Comparison of ENCODE assay signal across 18 cellular contexts in the genomic region with DNA sequence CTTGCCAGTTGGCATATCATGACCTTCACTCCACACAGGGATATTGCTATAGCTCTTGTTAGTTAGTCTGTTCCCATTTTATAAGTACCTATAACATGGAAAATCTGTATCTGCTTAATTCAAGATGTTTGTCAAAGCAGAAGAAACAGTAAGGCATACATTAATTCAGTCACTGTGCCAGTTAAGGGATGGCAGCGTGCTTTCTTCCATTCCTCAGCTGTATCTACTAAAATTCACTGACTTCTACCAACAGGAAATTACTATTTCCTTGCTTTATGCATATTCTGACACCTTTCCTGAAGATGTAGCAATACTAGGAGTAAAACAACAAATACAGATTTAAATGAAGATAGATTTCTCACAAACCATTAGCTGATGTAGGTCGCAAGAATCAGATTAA.
"Had no signal": no experiment of that assay in that cellular context is flagged by ENCODE, and none has a peak within 500 bp of the region (broad histone marks: within the 10 kb centered on the region; RNA-seq: fewer than 3 reads in every experiment).

No MANE protein-coding gene starts in this region.

- H3K27ac Mint-ChIP-seq: activated CD8-positive, alpha-beta T cell treated with anti-CD3 and anti-CD28 coated beads for 36 hours; dendritic cell treated with granulocyte-macrophage colony-stimulating factor and Interleukin-4, amounts not matched to agents 40 ng/mL and 50 ng/mL, for 4 days; endodermal cell; natural killer cell treated with Interleukin-12 subunit alpha and Interleukin-12 subunit beta and Interleukin-15 and Interleukin-18, amount 100 ng/mL, for 72 hours had no signal

- H3K27ac ChIP-seq: psoas muscle had no signal

- H3K9me3 ChIP-seq: psoas muscle had no signal

- H3K9me3 Mint-ChIP-seq: activated CD8-positive, alpha-beta T cell treated with anti-CD3 and anti-CD28 coated beads for 36 hours; central memory CD8-positive, alpha-beta T cell; dendritic cell treated with granulocyte-macrophage colony-stimulating factor and Interleukin-4, amounts not matched to agents 40 ng/mL and 50 ng/mL, for 4 days; natural killer cell treated with Interleukin-12 subunit alpha and Interleukin-12 subunit beta and Interleukin-15 and Interleukin-18, amount 100 ng/mL, for 72 hours had no signal

- DNase-seq: activated CD4-positive, alpha-beta T cell treated with anti-CD3 and anti-CD28 coated beads for 4 hours; activated CD8-positive, alpha-beta memory T cell treated with anti-CD3 and anti-CD28 coated beads, Interleukin-2, amount 50 U/mL, for 4 hours; activated CD8-positive, alpha-beta T cell treated with anti-CD3 and anti-CD28 coated beads for 36 hours; activated naive CD4-positive, alpha-beta T cell; endodermal cell; hypothalamus; occipital lobe; psoas muscle; stimulated activated CD4-positive, alpha-beta T cell treated with anti-CD3 and anti-CD28 coated beads, Interleukin-12 subunit alpha, Interleukin-12 subunit beta, amount 100 ng/mL, for 4 hours; stimulated activated naive CD4-positive, alpha-beta T cell treated with Interleukin-2 at 50 U/mL for 16 hours; SW 1271; T-helper 9 cell; trophoblast cell had no signal

- H3K4me3 Mint-ChIP-seq: activated CD8-positive, alpha-beta T cell treated with anti-CD3 and anti-CD28 coated beads for 36 hours; central memory CD8-positive, alpha-beta T cell; dendritic cell treated with granulocyte-macrophage colony-stimulating factor and Interleukin-4, amounts not matched to agents 40 ng/mL and 50 ng/mL, for 4 days; endodermal cell had no signal

- ATAC-seq: activated CD8-positive, alpha-beta T cell treated with anti-CD3 and anti-CD28 coated beads for 36 hours; esophagus mucosa; natural killer cell treated with Interleukin-12 subunit alpha and Interleukin-12 subunit beta and Interleukin-15 and Interleukin-18, amount 100 ng/mL, for 72 hours; psoas muscle had no signal

- H3K36me3 Mint-ChIP-seq: natural killer cell treated with Interleukin-12 subunit alpha and Interleukin-12 subunit beta and Interleukin-15 and Interleukin-18, amount 100 ng/mL, for 72 hours had no signal

- H3K4me3 ChIP-seq: lung, psoas muscle had no signal

- H3K4me1 ChIP-seq: psoas muscle had no signal
